ENCODE assay signal across 27 cellular contexts in the genomic region with DNA sequence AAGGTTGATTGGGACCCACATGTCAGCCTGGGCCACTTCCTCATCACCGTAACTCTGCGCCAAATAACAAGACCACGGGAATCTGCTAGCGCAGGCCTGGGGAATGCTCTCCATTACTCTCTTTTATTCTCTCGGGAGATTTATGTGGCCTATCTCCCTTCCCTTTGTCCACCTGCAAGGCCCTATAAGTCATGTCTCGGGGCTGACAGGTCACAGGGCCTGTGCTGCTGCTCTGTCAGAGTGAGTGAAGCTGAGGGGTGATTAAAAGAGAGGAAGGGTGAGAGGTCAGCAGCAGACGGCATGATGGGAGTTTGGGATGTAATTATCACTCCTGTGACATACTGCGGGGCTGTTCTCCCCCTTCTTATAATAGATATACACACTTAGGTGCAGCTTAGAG.
"Had no signal": no experiment of that assay in that cellular context is flagged by ENCODE, and none has a peak within 500 bp of the region (broad histone marks: within the 10 kb centered on the region; RNA-seq: fewer than 3 reads in every experiment).

No MANE protein-coding gene starts in this region.

- H3K27ac Mint-ChIP-seq: activated CD4-positive, alpha-beta memory T cell treated with anti-CD3 and anti-CD28 coated beads for 36 hours; activated CD4-positive, alpha-beta T cell treated with anti-CD3 and anti-CD28 coated beads for 36 hours; activated CD4-positive, alpha-beta T cell treated with anti-CD3 and anti-CD28 coated beads, Interleukin-2, amount 10 ng/mL, durations not matched to agents 24 days and 14 days; activated CD8-positive, alpha-beta memory T cell treated with anti-CD3 and anti-CD28 coated beads, Interleukin-2, amount 10 ng/mL, durations not matched to agents 7 days and 5 days; activated CD8-positive, alpha-beta T cell treated with anti-CD3 and anti-CD28 coated beads, Interleukin-2, amount 10 ng/mL, durations not matched to agents 7 days and 5 days; activated naive CD8-positive, alpha-beta T cell; activated T-helper 1 cell treated with anti-CD3 and anti-CD28 coated beads, Interleukin-12 subunit alpha, Interleukin-12 subunit beta, Interleukin-2, Interleukin-4 antibody, amounts not matched to agents 30 ng/mL and 10 ng/mL and 1 ng/mL, durations not matched to agents 14 hours and 24 hours and 36 hours; activated T-helper 2 cell treated with anti-CD3 and anti-CD28 coated beads, Interferon-gamma antibody, Interleukin-2, Interleukin-4, amounts not matched to agents 10 μg/mL and 5 μg/mL and 100 μg/mL, durations not matched to agents 14 hours and 24 hours and 36 hours; effector memory CD8-positive, alpha-beta T cell had no signal

- H3K4me1 Mint-ChIP-seq: activated CD4-positive, alpha-beta T cell treated with anti-CD3 and anti-CD28 coated beads for 36 hours; activated CD4-positive, alpha-beta T cell treated with anti-CD3 and anti-CD28 coated beads, Interleukin-2, amount 10 ng/mL, durations not matched to agents 24 days and 14 days; activated CD8-positive, alpha-beta memory T cell treated with anti-CD3 and anti-CD28 coated beads, Interleukin-2, amount 10 ng/mL, durations not matched to agents 7 days and 5 days had no signal

- ATAC-seq: activated CD4-positive, alpha-beta T cell treated with anti-CD3 and anti-CD28 coated beads for 36 hours; activated CD8-positive, alpha-beta memory T cell treated with anti-CD3 and anti-CD28 coated beads, Interleukin-2, amount 10 ng/mL, durations not matched to agents 7 days and 5 days; activated CD8-positive, alpha-beta T cell treated with anti-CD3 and anti-CD28 coated beads, Interleukin-2, amount 10 ng/mL, durations not matched to agents 7 days and 5 days; effector memory CD8-positive, alpha-beta T cell; gastroesophageal sphincter had no signal

- H3K36me3 Mint-ChIP-seq: activated CD4-positive, alpha-beta memory T cell treated with anti-CD3 and anti-CD28 coated beads for 36 hours; activated CD8-positive, alpha-beta memory T cell treated with anti-CD3 and anti-CD28 coated beads, Interleukin-2, amount 10 ng/mL, durations not matched to agents 7 days and 5 days; activated naive CD8-positive, alpha-beta T cell had no signal

- H3K9me3 ChIP-seq: esophagus squamous epithelium, gastroesophageal sphincter had no signal

- H3K4me1 ChIP-seq: esophagus squamous epithelium, gastroesophageal sphincter had no signal

- H3K27me3 ChIP-seq: brain microvascular endothelial cell had no signal

- H3K27ac ChIP-seq: brain microvascular endothelial cell, epithelial cell of prostate, esophagus squamous epithelium, gastroesophageal sphincter had no signal

- H3K36me3 ChIP-seq: brain microvascular endothelial cell, esophagus squamous epithelium, gastroesophageal sphincter had no signal

- DNase-seq: activated CD4-positive, alpha-beta memory T cell treated with anti-CD3 and anti-CD28 coated beads for 36 hours; activated CD4-positive, alpha-beta T cell treated with anti-CD3 and anti-CD28 coated beads for 36 hours; activated CD4-positive, alpha-beta T cell treated with anti-CD3 and anti-CD28 coated beads, Interleukin-2, amount 10 ng/mL, durations not matched to agents 24 days and 14 days; activated CD4-positive, CD25-positive, alpha-beta regulatory T cell; activated CD4-positive, CD25-positive, alpha-beta regulatory T cell treated with anti-CD3 and anti-CD28 coated beads, Interleukin-2, amount 50 U/mL, for 72 hours; activated CD8-positive, alpha-beta memory T cell treated with anti-CD3 and anti-CD28 coated beads, Interleukin-2, amount 10 ng/mL, durations not matched to agents 7 days and 5 days; activated CD8-positive, alpha-beta memory T cell treated with anti-CD3 and anti-CD28 coated beads, Interleukin-2, amount 50 U/mL, for 4 hours; activated CD8-positive, alpha-beta T cell treated with anti-CD3 and anti-CD28 coated beads, Interleukin-2, amount 10 ng/mL, durations not matched to agents 7 days and 5 days; activated effector memory CD4-positive, alpha-beta T cell treated with anti-CD3 and anti-CD28 coated beads, Interleukin-2, amount 50 U/mL, for 16 hours; activated naive CD4-positive, alpha-beta T cell treated with anti-CD3 and anti-CD28 coated beads, Interleukin-2, amount 50 U/mL, for 16 hours; activated T-cell treated with anti-CD3 and anti-CD28 coated beads, Interleukin-2, amount 50 U/mL, for 1 hour; activated T-cell treated with anti-CD3 and anti-CD28 coated beads, Interleukin-2, amount 50 U/mL, for 48 hours; amniotic stem cell; anterior cingulate cortex; brain microvascular endothelial cell; cortex of kidney; dermis blood vessel endothelial cell; effector CD4-positive, alpha-beta T cell; effector memory CD8-positive, alpha-beta T cell; esophagus squamous epithelium; foreskin melanocyte; T-helper 2 cell had no signal

- H3K4me3 Mint-ChIP-seq: activated CD4-positive, alpha-beta memory T cell treated with anti-CD3 and anti-CD28 coated beads for 36 hours; activated CD4-positive, alpha-beta T cell treated with anti-CD3 and anti-CD28 coated beads for 36 hours; activated CD4-positive, alpha-beta T cell treated with anti-CD3 and anti-CD28 coated beads, Interleukin-2, amount 10 ng/mL, durations not matched to agents 24 days and 14 days; activated CD8-positive, alpha-beta memory T cell treated with anti-CD3 and anti-CD28 coated beads, Interleukin-2, amount 10 ng/mL, durations not matched to agents 7 days and 5 days; activated CD8-positive, alpha-beta T cell treated with anti-CD3 and anti-CD28 coated beads, Interleukin-2, amount 10 ng/mL, durations not matched to agents 7 days and 5 days; activated naive CD8-positive, alpha-beta T cell; activated T-helper 1 cell treated with anti-CD3 and anti-CD28 coated beads, Interleukin-12 subunit alpha, Interleukin-12 subunit beta, Interleukin-2, Interleukin-4 antibody, amounts not matched to agents 30 ng/mL and 10 ng/mL and 1 ng/mL, durations not matched to agents 14 hours and 24 hours and 36 hours; effector memory CD8-positive, alpha-beta T cell had no signal

- H3K4me3 ChIP-seq: esophagus squamous epithelium, gastroesophageal sphincter had no signal

- H3K9me3 Mint-ChIP-seq: activated CD4-positive, alpha-beta T cell treated with anti-CD3 and anti-CD28 coated beads, Interleukin-2, amount 10 ng/mL, durations not matched to agents 24 days and 14 days; activated T-helper 1 cell treated with anti-CD3 and anti-CD28 coated beads, Interleukin-12 subunit alpha, Interleukin-12 subunit beta, Interleukin-2, Interleukin-4 antibody, amounts not matched to agents 30 ng/mL and 10 ng/mL and 1 ng/mL, durations not matched to agents 14 hours and 24 hours and 36 hours; activated T-helper 2 cell treated with anti-CD3 and anti-CD28 coated beads, Interferon-gamma antibody, Interleukin-2, Interleukin-4, amounts not matched to agents 10 μg/mL and 5 μg/mL and 100 μg/mL, durations not matched to agents 14 hours and 24 hours and 36 hours had no signal
